ENCODE assay signal across 1 cellular context in the genomic region with DNA sequence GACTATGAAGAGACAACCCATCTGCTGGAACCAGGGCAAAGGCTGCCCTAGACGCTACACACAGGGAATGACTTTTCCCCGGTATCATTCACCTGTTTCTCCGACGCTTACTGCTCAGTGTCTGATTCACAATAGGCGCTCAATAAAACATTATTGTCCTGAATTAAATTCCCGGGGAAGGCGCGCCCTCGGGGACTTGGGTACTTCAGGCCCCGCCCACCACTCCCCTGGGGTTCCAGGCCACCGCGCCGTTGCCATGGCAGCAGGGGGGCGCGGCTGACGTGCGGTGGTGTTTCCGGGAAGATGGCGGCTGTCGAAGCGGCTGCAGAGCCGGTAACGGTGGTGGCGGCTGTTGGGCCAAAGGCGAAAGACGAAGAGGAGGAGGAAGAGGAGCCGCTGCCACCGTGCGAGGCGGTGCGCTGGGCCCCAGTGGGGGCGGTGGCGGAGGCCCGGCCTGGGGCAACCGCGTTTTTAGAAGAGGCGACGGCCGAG.
TF ChIP-seq lines count a peak whose summit lies in the region.

Gene RUNDC1, plus strand, starts transcription at position 292 of the 492 bp plus-strand sequence. Its CDS starts 12 bp downstream, at position 304.

TF ChIP-seq in SK-N-SH treated with all-trans-retinoic acid at 6 μM for 48 hours, 23 proteins besides CTCF, POLR2A, EP300 and RAD21 (continued from another document):
- TF ChIP-seq ZC3H10 (CRISPR knock-in tag; IDR thresholded peaks at IDR 0.05) (no peak), PPARA (CRISPR knock-in tag; IDR thresholded peaks at IDR 0.05; ENCODE audit: borderline replicate concordance) (no peak), ZNF565 (CRISPR knock-in tag; conservative IDR thresholded peaks at IDR 0.05; ENCODE audit: low read depth) (no peak), BACH2 (CRISPR knock-in tag; IDR thresholded peaks at IDR 0.05; ENCODE audit: borderline replicate concordance) (no peak), ZNF8 (CRISPR knock-in tag; IDR thresholded peaks at IDR 0.05) (no peak), OSR1 (CRISPR knock-in tag; IDR thresholded peaks at IDR 0.05) (no peak), TOX (CRISPR knock-in tag; IDR thresholded peaks at IDR 0.05; ENCODE audit: borderline replicate concordance) (no peak), ZNF70 (CRISPR knock-in tag; IDR thresholded peaks at IDR 0.05) (no peak), ZFP3 (CRISPR knock-in tag; IDR thresholded peaks at IDR 0.05) (no peak), PATZ1 (CRISPR knock-in tag; IDR thresholded peaks at IDR 0.05; ENCODE audit: borderline replicate concordance) (no peak), CREB5 (CRISPR knock-in tag; IDR thresholded peaks at IDR 0.05; ENCODE audit: low read depth) (no peak), ISL1 (CRISPR knock-in tag; IDR thresholded peaks at IDR 0.05) (no peak)
